1 cellular context compared by ENCODE assay signal in genomic region chr13:51286135-51287002, GRCh38.
TF ChIP-seq lines count a peak whose summit lies in the region.

No MANE protein-coding gene starts in this region.

TF ChIP-seq in HCT116, 20 proteins besides CTCF, POLR2A, EP300 and RAD21 (continued from another document):
- TF ChIP-seq ZBTB33 (IDR thresholded peaks at IDR 0.05; ENCODE audit: extremely low read depth, insufficient replicate concordance, low read length): no peak
- no peak for TF ChIP-seq SIN3A (IDR thresholded peaks at IDR 0.05; ENCODE audit: low read depth)
- TF ChIP-seq YY1 (IDR thresholded peaks at IDR 0.05; ENCODE audit: extremely low read depth, insufficient replicate concordance, low read depth, low read length): no peak
- TF ChIP-seq MAX (IDR thresholded peaks at IDR 0.05): no peak
